Comparison of ENCODE assay signal across 7 cellular contexts in the genomic region with DNA sequence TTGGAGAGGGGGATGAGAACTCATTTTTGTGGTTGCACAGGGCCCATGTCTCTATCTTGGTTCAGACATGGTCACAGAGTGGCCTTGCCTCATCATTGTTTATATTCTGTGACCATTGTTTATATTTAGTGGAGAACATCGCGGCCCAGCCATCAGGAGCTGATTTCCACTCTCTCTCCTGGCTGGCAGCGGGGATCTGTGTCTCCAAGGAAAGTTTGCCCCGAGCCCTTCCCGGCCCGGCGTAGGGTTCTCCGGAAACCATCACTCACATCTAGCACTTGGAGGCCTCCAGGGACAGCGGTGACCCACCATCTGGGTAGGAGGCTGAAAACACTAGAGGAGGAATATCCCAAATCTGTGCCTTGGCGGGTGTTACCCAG. TPM values are rescaled to one million over a fixed set of nuclear protein-coding genes. Genes with fewer than 3 reads are reported as not detected.
DNase-seq lines count a peak whose midpoint lies in the region; ATAC-seq and TF ChIP-seq lines count a peak whose summit lies in the region.

No MANE protein-coding gene starts in this region.

- TF ChIP-seq POLR2A in right lobe of liver (IDR thresholded peaks at IDR 0.05), result no peak

- H3K4me1 ChIP-seq in KMS-11 (ENCODE audit: low read depth, poor library complexity, severe bottlenecking) (no peaks in the 10 kb centered on the region), ascending aorta (peaks cover 6 to 18% of the 10 kb centered on the region in 2 donors), right lobe of liver (peaks cover 0 to 15% (median 0%) of the 10 kb centered on the region in 4 donors)

- no peak overlapping the region for H3K4me3 ChIP-seq in KMS-11 (IDR thresholded peaks at IDR 0.05; ENCODE audit: insufficient read depth, low read depth, low read length)
- peak overlapping the region in 1 of 2 donors; percentile 97 for H3K4me3 ChIP-seq in ascending aorta
- H3K4me3 ChIP-seq in right lobe of liver, result no peak overlapping the region

- TF ChIP-seq CTCF in KMS-11 (conservative IDR thresholded peaks at IDR 0.05; ENCODE audit: low read depth, low read length) (no peak), ascending aorta (IDR thresholded peaks at IDR 0.05) (no peak), right lobe of liver (IDR thresholded peaks at IDR 0.05) (no peak)

- H3K4me2 ChIP-seq in KMS-11, result 0 out of 2 replicates have a peak overlapping the region, but pooled peaks have one; percentile 71

- peak in 1 of 4 donors; percentile 5 for ATAC-seq in right lobe of liver
- ATAC-seq in HG03520 (IDR thresholded peaks at IDR 0.05; ENCODE audit: unreplicated experiment), result no peak

- intact Hi-C loops in ascending aorta (cut with DNase I), result loop anchor here (1.0 to 10.0 kb wide), 4 partner anchors 19 to 780 kb away; a partner anchor contains a TSS
- intact Hi-C loops in right lobe of liver (cut with DNase I), result no loop called here

- no peaks in the 10 kb centered on the region for H3K9me3 ChIP-seq in ascending aorta
- H3K9me3 ChIP-seq in right lobe of liver, result no peaks in the 10 kb centered on the region

- H3K27me3 ChIP-seq in KMS-11 (ENCODE audit: insufficient read depth, low read depth) (peaks cover 25% of the 10 kb centered on the region; the same call in 1 of the 2 replicates), ascending aorta (no peaks in the 10 kb centered on the region), right lobe of liver (no peaks in the 10 kb centered on the region)

- DNase-seq in ascending aorta (ENCODE audit: low spot score in 2 of 2) (peak; percentile 66 to 94), right lobe of liver (no peak), NCI-H187 (lab: John Stamatoyannopoulos, UW) (no peak)
- no peak for DNase-seq in stimulated activated CD4-positive, alpha-beta T cell treated with anti-CD3 and anti-CD28 coated beads, Interleukin-4, amount 100 ng/mL, for 4 hours

- no peaks in the 10 kb centered on the region for H4K20me1 ChIP-seq in KMS-11 (ENCODE audit: insufficient read depth)

- WGBS in right lobe of liver (ENCODE audit: insufficient coverage, low coverage, low lambda C conversion rate, missing lambda C conversion rate), result 30% methylated on average over 4 of the region's 10 CpGs

- no peak overlapping the region; the same call in 1 of the 2 replicates for H3K9ac ChIP-seq in KMS-11

- H2AFZ ChIP-seq in KMS-11 (ENCODE audit: low read depth), result peak overlapping the region; percentile 97; the same call in 1 of the 2 replicates

- H3K36me3 ChIP-seq in KMS-11 (ENCODE audit: insufficient read depth), result no peaks in the 10 kb centered on the region
- H3K36me3 ChIP-seq in ascending aorta, result peaks cover 8 to 10% of the 10 kb centered on the region in 2 donors
- H3K36me3 ChIP-seq in right lobe of liver, result no peaks in the 10 kb centered on the region

- H3K79me2 ChIP-seq in KMS-11 (ENCODE audit: insufficient read depth, low read depth), result no peaks in the 10 kb centered on the region

- no peak overlapping the region for H3K27ac ChIP-seq in KMS-11
- H3K27ac ChIP-seq in ascending aorta, result peak overlapping the region; percentile 90 to 96
- peak overlapping the region in 2 of 3 donors; percentile 37 to 68 for H3K27ac ChIP-seq in right lobe of liver
- peak overlapping the region; percentile 98 for H3K27ac ChIP-seq in temporal lobe (ENCODE audit: low read depth, low read length)

RNA-seq across cellular contexts. Expression of a gene that starts 0.8 kb away (rescaled TPM):
- total RNA-seq in ascending aorta, result 163 TPM
- 10 to 100 TPM; 15.3 to 35.1 (median 24.8) TPM for total RNA-seq in right lobe of liver
- total RNA-seq in temporal lobe, result 17.2 TPM

RNA-seq across cellular contexts. Expression of a gene that starts 7.3 kb away (rescaled TPM):
- 11.9 TPM for total RNA-seq in ascending aorta
- total RNA-seq in right lobe of liver, result 10 to 100 TPM in 5 of 6 experiments, 1 to 10 TPM in 1; 9.8 to 25.2 (median 17.7) TPM
- total RNA-seq in temporal lobe, result 5.2 TPM

RNA-seq across cellular contexts. Expression of a gene that starts 20.4 kb away (rescaled TPM):
- total RNA-seq in ascending aorta, result 190 TPM
- total RNA-seq in right lobe of liver, result 10 to 100 TPM; 38.7 to 61.8 (median 46.5) TPM
- total RNA-seq in temporal lobe, result 36.4 TPM

RNA-seq across cellular contexts. Expression of a gene that starts 26.2 kb away (rescaled TPM):
- total RNA-seq in ascending aorta (not detected), right lobe of liver (10 to 100 TPM in 2 of 6 experiments, 1 to 10 TPM in 4; 4.8 to 14.3 (median 9.4) TPM), temporal lobe (0.25 TPM)

Comparison
In these comparisons a context has a peak if more than half of its experiments do, and no peak if none do; other contexts are left out.
1. DNase-seq: peak in ascending aorta (2 of 2); none in right lobe of liver (0 of 3), stimulated activated CD4-positive, alpha-beta T cell treated with anti-CD3 and anti-CD28 coated beads, Interleukin-4, amount 100 ng/mL, for 4 hours (0 of 2) and NCI-H187 (0 of 2).